2 cellular contexts compared by ENCODE assay signal in genomic region chr3:149579838-149580542, GRCh38.
TF ChIP-seq lines count a peak whose summit lies in the region.

No MANE protein-coding gene starts in this region.

TF ChIP-seq in SK-N-SH, 30 proteins besides CTCF, POLR2A, EP300 and RAD21 (continued from another document):
- TF ChIP-seq TAF1 (IDR thresholded peaks at IDR 0.05; ENCODE audit: borderline replicate concordance, low read depth, low read length): no peak
- peak; percentile 57; the same call in 1 of the 2 replicates for TF ChIP-seq TEAD4 (IDR thresholded peaks at IDR 0.05; ENCODE audit: borderline replicate concordance, insufficient read depth)
- TF ChIP-seq TCF12 (IDR thresholded peaks at IDR 0.05): peak; percentile 81
- TF ChIP-seq PBX3 (IDR thresholded peaks at IDR 0.05): peak; percentile 65; the same call in 1 of the 2 replicates
- peak; percentile 74 for TF ChIP-seq MEF2A (IDR thresholded peaks at IDR 0.05; ENCODE audit: borderline replicate concordance, low read depth)
- 0 out of 2 replicates have a peak, but pooled peaks have one; percentile 32 for TF ChIP-seq MAX (IDR thresholded peaks at IDR 0.05; ENCODE audit: low read depth)
TF ChIP-seq in SK-N-SH: peak in this region for 9.

TF ChIP-seq in GM23338, 12 proteins besides CTCF, POLR2A, EP300 and RAD21 (continued from another document):
- no peak for TF ChIP-seq ZNF462 (CRISPR knock-in tag; IDR thresholded peaks at IDR 0.05)
- TF ChIP-seq CREB1 (CRISPR knock-in tag; IDR thresholded peaks at IDR 0.05; ENCODE audit: low read depth): no peak
- no peak for TF ChIP-seq STAT1 (IDR thresholded peaks at IDR 0.05; ENCODE audit: unreplicated experiment)
